Comparison of ENCODE assay signal across 34 cellular contexts in the genomic region with DNA sequence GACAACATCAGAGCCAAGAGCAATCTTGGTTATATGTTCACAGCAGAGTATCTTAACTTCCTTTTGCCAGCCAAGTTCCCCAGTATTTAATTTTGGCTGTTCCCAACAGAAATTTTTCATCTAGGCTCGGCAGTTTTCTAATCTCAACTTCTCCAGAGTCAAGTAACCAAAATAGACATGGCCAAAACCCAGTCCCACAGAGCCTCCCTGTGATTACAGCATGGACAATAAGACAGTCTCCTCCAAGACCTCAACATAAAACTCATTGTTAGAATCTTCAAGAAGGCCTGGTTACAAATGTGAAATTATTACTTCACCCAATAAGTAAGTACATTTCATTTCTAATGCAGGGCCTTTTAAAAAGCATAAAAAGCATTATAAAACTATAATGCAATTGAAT.
"Had no signal": no experiment of that assay in that cellular context is flagged by ENCODE, and none has a peak within 500 bp of the region (broad histone marks: within the 10 kb centered on the region; RNA-seq: fewer than 3 reads in every experiment).

No MANE protein-coding gene starts in this region.

- H3K27me3 ChIP-seq: MG63 had no signal

- H3K27ac ChIP-seq: KMS-11 had no signal

- H3K36me3 ChIP-seq: MG63 had no signal

- DNase-seq: Karpas-422, Kasumi-1, KG1, MG63, MM.1S, MV-4-11, NCI-H1048, NCI-H1092, NCI-H1092 treated with DMSO at 0.1 percent for 48 hours, NCI-H1105, NCI-H1105 treated with DMSO at 0.1 percent for 48 hours, NCI-H1417, NCI-H1417 treated with DMSO at 0.1 percent for 48 hours, NCI-H1436, NCI-H1436 treated with DMSO at 0.1 percent for 48 hours, NCI-H146, NCI-H1694, NCI-H1694 treated with DMSO at 0.1 percent for 48 hours, NCI-H187, NCI-H187 treated with DMSO at 0.1 percent for 48 hours, NCI-H1930, NCI-H2029, NCI-H2029 treated with DMSO at 0.1 percent for 48 hours, NCI-H2081, NCI-H2081 treated with DMSO at 0.1 percent for 48 hours, NCI-H2107, NCI-H2171, NCI-H2171 treated with DMSO at 0.1 percent for 48 hours, NCI-H2227 treated with DMSO at 0.1 percent for 48 hours, NCI-H226, NCI-H345, NCI-H446, NCI-H446 treated with DMSO at 0.1 percent for 48 hours had no signal

- H3K9ac ChIP-seq: KMS-11 had no signal

- H3K4me3 ChIP-seq: MG63 had no signal

- H3K9me3 ChIP-seq: MG63 had no signal
